In genomic region chr15:100349696-100350433, GRCh38 we compare ENCODE assay signal across 8 cellular contexts. TPM values are rescaled to one million over a fixed set of nuclear protein-coding genes. Genes with fewer than 3 reads are reported as not detected.
A peak's percentile ranks its signal among the peaks of the same experiment; 100 is the strongest.
DNase-seq lines count a peak whose midpoint lies in the region; ATAC-seq and TF ChIP-seq lines count a peak whose summit lies in the region.

No MANE protein-coding gene starts in this region.

- peak overlapping the region; percentile 69 for H3K27ac Mint-ChIP-seq in activated CD4-positive, alpha-beta memory T cell treated with anti-CD3 and anti-CD28 coated beads for 36 hours

- peak overlapping the region; percentile 53 to 94 (median 79) for H3K4me3 ChIP-seq in dorsolateral prefrontal cortex
- peak overlapping the region; percentile 77 for H3K4me3 ChIP-seq in lower leg skin (ENCODE audit: low read depth, poor library complexity, severe bottlenecking)

- CTCF ChIA-PET in activated CD4-positive, alpha-beta memory T cell treated with anti-CD3 and anti-CD28 coated beads for 36 hours (lab: Charles Lee): interaction anchor here (0.5 to 6.7 kb wide), 73 partner anchors 8 to 1077 kb away, joined by 3 to 182 read pairs (median 4); partner anchors contain the start of genes ADAMTS17, ASB7, LINS1 and LRRK1

- peak; percentile 90 for ATAC-seq in GM19023 (IDR thresholded peaks at IDR 0.05; ENCODE audit: unreplicated experiment)
- ATAC-seq in HG03342 (IDR thresholded peaks at IDR 0.05; ENCODE audit: unreplicated experiment): peak; percentile 95

- DNase-seq in Ammon's horn (ENCODE audit: low spot score) (peak; percentile 96), NCI-H69 (lab: John Stamatoyannopoulos, UW) (peak; percentile 46), dorsolateral prefrontal cortex (peak; percentile 87 to 95 (median 92)), lower leg skin (ENCODE audit: low spot score in 2 of 2) (peak; percentile 91 to 99)
- peak; percentile 94 for DNase-seq in activated CD4-positive, alpha-beta memory T cell treated with anti-CD3 and anti-CD28 coated beads for 36 hours
- DNase-seq in stimulated activated CD4-positive, alpha-beta T cell treated with anti-CD3 and anti-CD28 coated beads, Interleukin-4, amount 100 ng/mL, for 24 hours: peak; percentile 91

- peaks cover 6% of the 10 kb centered on the region for H3K4me1 Mint-ChIP-seq in activated CD4-positive, alpha-beta memory T cell treated with anti-CD3 and anti-CD28 coated beads for 36 hours (ENCODE audit: low read depth)

- TF ChIP-seq CTCF in dorsolateral prefrontal cortex (IDR thresholded peaks at IDR 0.05 in 54 of 56, conservative IDR thresholded peaks at IDR 0.05 in 2 of 56; ENCODE audit: low read depth in 1 of 56, partially characterized antibody in 56 of 56): peak; percentile 51 to 93 (median 78)
- TF ChIP-seq CTCF in lower leg skin (IDR thresholded peaks at IDR 0.05): peak in 1 of 3 donors; percentile 79

- H3K4me3 Mint-ChIP-seq in activated CD4-positive, alpha-beta memory T cell treated with anti-CD3 and anti-CD28 coated beads for 36 hours: peak overlapping the region; percentile 80

- H3K36me3 Mint-ChIP-seq in activated CD4-positive, alpha-beta memory T cell treated with anti-CD3 and anti-CD28 coated beads for 36 hours: no peaks in the 10 kb centered on the region

- no peak for TF ChIP-seq POLR2A in lower leg skin (IDR thresholded peaks at IDR 0.05)

- H3K27me3 ChIP-seq in dorsolateral prefrontal cortex: peaks cover 0 to 12% (median 0%) of the 10 kb centered on the region in 45 donors

- POLR2A ChIA-PET in activated CD4-positive, alpha-beta memory T cell treated with anti-CD3 and anti-CD28 coated beads for 36 hours (lab: Charles Lee): interaction anchor here (0.6 to 1.8 kb wide), 8 partner anchors 8 to 252 kb away, joined by 3 to 5 read pairs (median 4); partner anchors contain the start of genes ADAMTS17, ASB7 and LINS1

- 0 to 2% methylated on average over 24 to 42 of the region's 43 CpGs for WGBS in lower leg skin, 2 donors

- peak overlapping the region; percentile 37 to 96 (median 91) for H3K27ac ChIP-seq in dorsolateral prefrontal cortex

- H3K27me3 Mint-ChIP-seq in activated CD4-positive, alpha-beta memory T cell treated with anti-CD3 and anti-CD28 coated beads for 36 hours: peaks cover 7% of the 10 kb centered on the region

- intact Hi-C loops in activated CD4-positive, alpha-beta memory T cell treated with anti-CD3 and anti-CD28 coated beads for 36 hours (cut with micrococcal nuclease): loop anchor here (1.0 kb wide), 5 partner anchors 33 to 658 kb away; no protein-coding TSS in a partner anchor
- intact Hi-C loops in dorsolateral prefrontal cortex (cut with DNase I) (loop anchor here in 1 of 2 donors (2.0 to 10.0 kb wide), 4 partner anchors 33 to 905 kb away; partner anchors contain the start of genes ASB7, CHSY1 and LINS1), lower leg skin (cut with DNase I; ENCODE audit: low total_unique reads) (loop anchor here (5.0 kb wide), 1 partner anchor 217 kb away; no protein-coding TSS in a partner anchor)

- no peaks in the 10 kb centered on the region for H3K9me3 Mint-ChIP-seq in activated CD4-positive, alpha-beta memory T cell treated with anti-CD3 and anti-CD28 coated beads for 36 hours

RNA-seq across cellular contexts. Expression of gene ADAMTS17, which starts 8.1 kb away (rescaled TPM):
- total RNA-seq in activated CD4-positive, alpha-beta memory T cell treated with anti-CD3 and anti-CD28 coated beads for 36 hours: 1 to 10 TPM in 1 of 2 experiments, under 1 TPM in 1; 0.99 to 1.2 TPM
- total RNA-seq in dorsolateral prefrontal cortex (10 to 100 TPM in 79 of 120 experiments, 1 to 10 TPM in 41; 4.7 to 28.7 (median 11.1) TPM), lower leg skin (1 to 10 TPM; 3.5 to 7.8 (median 3.9) TPM)

Comparison
In these comparisons a context has a peak if more than half of its experiments do, and no peak if none do; other contexts are left out.
1. Peak in every context shown above with its lines: DNase-seq, ATAC-seq, H3K4me3 ChIP-seq and H3K27ac ChIP-seq.
2. DNase-seq: peak in every context shown above with its lines; median percentile 96 in Ammon's horn; 95 in lower leg skin; 94 in activated CD4-positive, alpha-beta memory T cell treated with anti-CD3 and anti-CD28 coated beads for 36 hours; 92 in dorsolateral prefrontal cortex; 91 in stimulated activated CD4-positive, alpha-beta T cell treated with anti-CD3 and anti-CD28 coated beads, Interleukin-4, amount 100 ng/mL, for 24 hours; 46 in NCI-H69.